Comparison of ENCODE assay signal across 17 cellular contexts in genomic region chr2:102052367-102052764, GRCh38.
DNase-seq lines count a peak whose midpoint lies in the region; ATAC-seq and TF ChIP-seq lines count a peak whose summit lies in the region.
"Had no signal": no experiment of that assay in that cellular context is flagged by ENCODE, and none has a peak within 500 bp of the region (broad histone marks: within the 10 kb centered on the region; RNA-seq: fewer than 3 reads in every experiment).

No MANE protein-coding gene starts in this region.

- H3K4me3 ChIP-seq in heart right ventricle, result no peak overlapping the region
- no peak overlapping the region for H3K4me3 ChIP-seq in gastrocnemius medialis
- H3K4me3 ChIP-seq in uterus, result no peak overlapping the region

- WGBS in heart right ventricle, 2 donors, result 47 to 48% methylated on average over 4 of the region's 4 CpGs

- intact Hi-C loops in Right ventricle myocardium inferior (cut with DNase I) (no loop called here), cardiac septum (cut with DNase I) (no loop called here), heart right ventricle (cut with DNase I) (loop anchor here in 1 of 10 donors (5.0 kb wide), 1 partner anchor 90 kb away; the partner anchor contains the start of gene IL1R1), gastrocnemius medialis (cut with DNase I; ENCODE audit: low total_unique reads) (no loop called here), uterus (cut with DNase I; ENCODE audit: low total_unique reads) (no loop called here)

- H3K4me1 ChIP-seq in heart right ventricle, result peaks cover 6 to 79% (median 38%) of the 10 kb centered on the region in 9 donors
- peaks cover 33 to 42% of the 10 kb centered on the region in 2 donors for H3K4me1 ChIP-seq in gastrocnemius medialis
- H3K4me1 ChIP-seq in uterus, result peaks cover 8 to 14% of the 10 kb centered on the region in 2 donors

- H3K9me3 ChIP-seq in heart right ventricle, result no peaks in the 10 kb centered on the region
- no peaks in the 10 kb centered on the region for H3K9me3 ChIP-seq in gastrocnemius medialis
- no peaks in the 10 kb centered on the region for H3K9me3 ChIP-seq in uterus
- H3K9me3 ChIP-seq: SK-N-SH had no signal

- TF ChIP-seq CTCF in heart right ventricle (IDR thresholded peaks at IDR 0.05) (no peak), gastrocnemius medialis (IDR thresholded peaks at IDR 0.05 in 4 of 5, conservative IDR thresholded peaks at IDR 0.05 in 1 of 5) (no peak), uterus (IDR thresholded peaks at IDR 0.05) (no peak), GM10248 (IDR thresholded peaks at IDR 0.05; ENCODE audit: control extremely low read depth, extremely low read depth, low read depth, missing control alignments) (no peak)

- POLR2A ChIA-PET in GM10248 (lab: Yijun Ruan, JAX), result no interaction called here

- TF ChIP-seq POLR2A in gastrocnemius medialis (IDR thresholded peaks at IDR 0.05) (no peak), uterus (IDR thresholded peaks at IDR 0.05) (no peak)

- H3K27me3 ChIP-seq in heart right ventricle, result peaks cover 0 to 4% (median 0%) of the 10 kb centered on the region in 7 donors
- H3K27me3 ChIP-seq in gastrocnemius medialis, result no peaks in the 10 kb centered on the region
- no peaks in the 10 kb centered on the region for H3K27me3 ChIP-seq in uterus

- no peaks in the 10 kb centered on the region for H3K36me3 ChIP-seq in heart right ventricle
- H3K36me3 ChIP-seq in gastrocnemius medialis, result no peaks in the 10 kb centered on the region
- H3K36me3 ChIP-seq in uterus, result no peaks in the 10 kb centered on the region

- no peak for DNase-seq in Right ventricle myocardium inferior (ENCODE audit: missing footprints)
- DNase-seq in cardiac septum (ENCODE audit: low spot score), result no peak
- DNase-seq in heart right ventricle, result no peak
- no peak for DNase-seq in gastrocnemius medialis
- no peak for DNase-seq in uterus
- DNase-seq in GM10248 (ENCODE audit: extremely low spot score), result no peak
- DNase-seq in cortex of kidney (lab: John Stamatoyannopoulos, UW), result no peak
- DNase-seq in CD1c-positive myeloid dendritic cell (ENCODE audit: extremely low spot score), result no peak
- DNase-seq: central memory CD4-positive, alpha-beta T cell; DMS 273 treated with DMSO at 0.1 percent for 48 hours; effector memory CD4-positive, alpha-beta T cell; NCI-H1436; NCI-H2171 treated with DMSO at 0.1 percent for 48 hours; NCI-H774; SK-N-SH; stimulated activated CD4-positive, alpha-beta T cell treated with anti-CD3 and anti-CD28 coated beads, Interleukin-4, amount 100 ng/mL, for 1 hour had no signal

- peak; percentile 12 for ATAC-seq in Right ventricle myocardium inferior
- ATAC-seq in heart right ventricle, result peak in 1 of 8 donors; percentile 1
- ATAC-seq in gastrocnemius medialis, result no peak
- ATAC-seq: Panc1 had no signal

- in situ Hi-C loops in gastrocnemius medialis (cut with MboI; ENCODE audit: low sequenced_read_pairs in 4 of 4), result no loop called here

- CTCF ChIA-PET in GM10248 (lab: Yijun Ruan, JAX), result interaction anchor here (1.1 kb wide), 1 partner anchor 169 kb away, joined by 3 read pairs; no protein-coding TSS in a partner anchor

- H3K27ac ChIP-seq in heart right ventricle (peak overlapping the region in 8 of 10 donors; percentile 46 to 89 (median 68)), gastrocnemius medialis (peak overlapping the region; percentile 67 to 79 (median 72)), uterus (peak overlapping the region; percentile 67 to 70)
